ENCODE assay signal across 10 cellular contexts in the genomic region with DNA sequence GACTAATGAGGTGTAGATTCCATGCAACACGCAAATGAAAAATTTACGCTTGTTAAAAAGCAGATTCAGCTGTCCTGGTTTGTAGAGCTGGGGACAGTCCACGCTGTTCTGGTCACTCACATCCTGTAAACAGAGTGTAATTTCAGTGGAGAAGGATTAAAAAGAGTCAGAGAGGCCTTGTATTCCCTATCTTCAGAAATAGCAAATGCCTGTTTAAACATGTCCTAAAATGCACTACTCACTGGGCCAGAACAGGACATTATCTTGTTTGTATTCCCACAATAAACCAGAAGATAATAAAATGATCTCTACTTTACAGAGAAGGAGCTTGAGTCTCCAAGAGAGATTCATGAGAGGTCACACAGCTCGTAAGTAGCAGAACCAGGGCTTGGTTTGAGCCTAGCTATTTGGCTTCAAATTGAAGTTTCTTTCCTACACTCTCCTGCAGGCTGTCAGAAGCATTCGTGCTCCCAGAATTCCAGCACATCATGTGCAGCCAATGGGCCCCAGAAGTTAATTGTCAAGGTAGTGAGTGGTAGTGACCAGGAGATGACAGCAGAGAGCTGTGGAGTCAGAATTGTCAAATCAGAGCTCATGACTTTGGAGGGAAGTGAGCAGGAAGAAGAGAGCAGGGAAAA.
DNase-seq lines count a peak whose midpoint lies in the region; ATAC-seq and TF ChIP-seq lines count a peak whose summit lies in the region.
"Had no signal": no experiment of that assay in that cellular context is flagged by ENCODE, and none has a peak within 500 bp of the region (broad histone marks: within the 10 kb centered on the region; RNA-seq: fewer than 3 reads in every experiment).

No MANE protein-coding gene starts in this region.

- H3K4me2 ChIP-seq in Karpas-422 (ENCODE audit: low read depth, low read length, poor library complexity, severe bottlenecking) = no peak overlapping the region

- no peaks in the 10 kb centered on the region for H3K79me2 ChIP-seq in Karpas-422 (ENCODE audit: low read length)

- H4K20me1 ChIP-seq in Karpas-422 (ENCODE audit: insufficient read depth, low read depth, low read length) = no peaks in the 10 kb centered on the region

- H3K9me2 ChIP-seq in Karpas-422 (replicated peaks; ENCODE audit: insufficient read depth, low read length) = no peaks in the 10 kb centered on the region

- no peak overlapping the region for H3K4me3 ChIP-seq in Karpas-422 (ENCODE audit: low read length)
- no peak overlapping the region for H3K4me3 ChIP-seq in CD8-positive, alpha-beta T cell (ENCODE audit: low read depth, low read length)

- CTCF ChIA-PET in activated naive CD4-positive, alpha-beta T cell treated with anti-CD3 and anti-CD28 coated beads, Interleukin-2, amount 10 ng/mL, durations not matched to agents 7 days and 5 days (lab: Charles Lee) = interaction anchor here (0.6 to 2.0 kb wide), 5 partner anchors 11 to 440 kb away, joined by 3 to 7 read pairs (median 4); no protein-coding TSS in a partner anchor
- CTCF ChIA-PET in CD8-positive, alpha-beta T cell (lab: Charles Lee) = interaction anchor here (1.1 kb wide), 1 partner anchor 127 kb away, joined by 4 read pairs; no protein-coding TSS in a partner anchor

- H3K4me1 Mint-ChIP-seq in mesothelial cell of epicardium = peaks cover 63% of the 10 kb centered on the region
- no peaks in the 10 kb centered on the region for H3K4me1 Mint-ChIP-seq in activated naive CD4-positive, alpha-beta T cell treated with anti-CD3 and anti-CD28 coated beads, Interleukin-2, amount 10 ng/mL, durations not matched to agents 7 days and 5 days
- H3K4me1 Mint-ChIP-seq in CD8-positive, alpha-beta T cell (ENCODE audit: low read depth) = no peaks in the 10 kb centered on the region

- H3K9me3 Mint-ChIP-seq in mesothelial cell of epicardium = no peaks in the 10 kb centered on the region
- H3K9me3 Mint-ChIP-seq in activated naive CD4-positive, alpha-beta T cell treated with anti-CD3 and anti-CD28 coated beads, Interleukin-2, amount 10 ng/mL, durations not matched to agents 7 days and 5 days = no peaks in the 10 kb centered on the region
- no peaks in the 10 kb centered on the region for H3K9me3 Mint-ChIP-seq in CD8-positive, alpha-beta T cell

- peak overlapping the region; percentile 52 for H3K27ac Mint-ChIP-seq in mesothelial cell of epicardium
- no peak overlapping the region for H3K27ac Mint-ChIP-seq in activated naive CD4-positive, alpha-beta T cell treated with anti-CD3 and anti-CD28 coated beads, Interleukin-2, amount 10 ng/mL, durations not matched to agents 7 days and 5 days
- no peak overlapping the region for H3K27ac Mint-ChIP-seq in CD8-positive, alpha-beta T cell

- H3K27me3 Mint-ChIP-seq in mesothelial cell of epicardium (ENCODE audit: low read depth) = no peaks in the 10 kb centered on the region
- no peaks in the 10 kb centered on the region for H3K27me3 Mint-ChIP-seq in activated naive CD4-positive, alpha-beta T cell treated with anti-CD3 and anti-CD28 coated beads, Interleukin-2, amount 10 ng/mL, durations not matched to agents 7 days and 5 days
- no peaks in the 10 kb centered on the region for H3K27me3 Mint-ChIP-seq in CD8-positive, alpha-beta T cell (ENCODE audit: low read depth)

- intact Hi-C loops in CD8-positive, alpha-beta T cell (cut with DNase I, micrococcal nuclease) = no loop called here

- no peaks in the 10 kb centered on the region for H3K9me3 ChIP-seq in Karpas-422 (ENCODE audit: low read length)
- no peaks in the 10 kb centered on the region for H3K9me3 ChIP-seq in CD8-positive, alpha-beta T cell (ENCODE audit: low read length)

- H3K4me3 Mint-ChIP-seq in mesothelial cell of epicardium = no peak overlapping the region
- H3K4me3 Mint-ChIP-seq in activated naive CD4-positive, alpha-beta T cell treated with anti-CD3 and anti-CD28 coated beads, Interleukin-2, amount 10 ng/mL, durations not matched to agents 7 days and 5 days = no peak overlapping the region
- H3K4me3 Mint-ChIP-seq in CD8-positive, alpha-beta T cell = no peak overlapping the region

- H3K27ac ChIP-seq in 22Rv1 (no peak overlapping the region), Karpas-422 (ENCODE audit: low read length) (no peak overlapping the region)
- H3K27ac ChIP-seq in CD8-positive, alpha-beta T cell (ENCODE audit: low read depth, low read length) = no peak overlapping the region

- H3K36me3 Mint-ChIP-seq in mesothelial cell of epicardium = no peaks in the 10 kb centered on the region
- H3K36me3 Mint-ChIP-seq in activated naive CD4-positive, alpha-beta T cell treated with anti-CD3 and anti-CD28 coated beads, Interleukin-2, amount 10 ng/mL, durations not matched to agents 7 days and 5 days = no peaks in the 10 kb centered on the region
- H3K36me3 Mint-ChIP-seq in CD8-positive, alpha-beta T cell = no peaks in the 10 kb centered on the region

- H3K9ac ChIP-seq in Karpas-422 (ENCODE audit: low read length) = no peak overlapping the region

- H2AFZ ChIP-seq in Karpas-422 (ENCODE audit: low read length) = no peak overlapping the region

- no peaks in the 10 kb centered on the region for H3K36me3 ChIP-seq in Karpas-422 (ENCODE audit: insufficient read depth, low read length)
- no peaks in the 10 kb centered on the region for H3K36me3 ChIP-seq in CD8-positive, alpha-beta T cell (ENCODE audit: insufficient read depth, low read length)

- TF ChIP-seq CTCF in 22Rv1 (IDR thresholded peaks at IDR 0.05) (peak; percentile 50), mesothelial cell of epicardium (IDR thresholded peaks at IDR 0.05; ENCODE audit: unreplicated experiment) (no peak)
- no peak for TF ChIP-seq CTCF in CD8-positive, alpha-beta T cell (IDR thresholded peaks at IDR 0.05)

- H3K4me1 ChIP-seq in Karpas-422 (ENCODE audit: low read length) = no peaks in the 10 kb centered on the region
- no peaks in the 10 kb centered on the region for H3K4me1 ChIP-seq in CD8-positive, alpha-beta T cell (ENCODE audit: insufficient read depth, low read length)

- ATAC-seq in CD8-positive, alpha-beta T cell = no peak
- ATAC-seq: activated CD4-positive, CD25-positive, alpha-beta regulatory T cell treated with anti-CD3 and anti-CD28 coated beads, Interleukin-2, amount 50 U/mL, for 24 hours had no signal

- no peaks in the 10 kb centered on the region for H3K27me3 ChIP-seq in Karpas-422 (ENCODE audit: low read length)
- H3K27me3 ChIP-seq in CD8-positive, alpha-beta T cell (ENCODE audit: insufficient read depth, low read length) = no peaks in the 10 kb centered on the region

- POLR2A ChIA-PET in CD8-positive, alpha-beta T cell (lab: Charles Lee) = no interaction called here

- peak; percentile 43 for DNase-seq in Karpas-422
- peak; percentile 1 for DNase-seq in dermis blood vessel endothelial cell
- DNase-seq in mesothelial cell of epicardium (ENCODE audit: low spot score in 2 of 2, unreplicated experiment in 2 of 2) = no peak
- no peak for DNase-seq in NCI-H2196 treated with DMSO at 0.1 percent for 48 hours (lab: John Stamatoyannopoulos, UW; ENCODE audit: unreplicated experiment)
- DNase-seq in activated naive CD4-positive, alpha-beta T cell treated with anti-CD3 and anti-CD28 coated beads, Interleukin-2, amount 10 ng/mL, durations not matched to agents 7 days and 5 days = no peak
- DNase-seq in epidermal melanocyte (ENCODE audit: insufficient read length, low spot score) = no peak
- DNase-seq in CD8-positive, alpha-beta T cell = no peak
- DNase-seq: AML-193 had no signal

Comparison
In these comparisons a context has a peak if more than half of its experiments do, and no peak if none do; other contexts are left out.
1. DNase-seq: peak in Karpas-422 (single experiment) and dermis blood vessel endothelial cell (single experiment); none in mesothelial cell of epicardium (0 of 2), NCI-H2196 treated with DMSO at 0.1 percent for 48 hours (single experiment), activated naive CD4-positive, alpha-beta T cell treated with anti-CD3 and anti-CD28 coated beads, Interleukin-2, amount 10 ng/mL, durations not matched to agents 7 days and 5 days (single experiment), epidermal melanocyte (single experiment) and CD8-positive, alpha-beta T cell (0 of 7).